17 cellular contexts compared by ENCODE assay signal in the genomic region with DNA sequence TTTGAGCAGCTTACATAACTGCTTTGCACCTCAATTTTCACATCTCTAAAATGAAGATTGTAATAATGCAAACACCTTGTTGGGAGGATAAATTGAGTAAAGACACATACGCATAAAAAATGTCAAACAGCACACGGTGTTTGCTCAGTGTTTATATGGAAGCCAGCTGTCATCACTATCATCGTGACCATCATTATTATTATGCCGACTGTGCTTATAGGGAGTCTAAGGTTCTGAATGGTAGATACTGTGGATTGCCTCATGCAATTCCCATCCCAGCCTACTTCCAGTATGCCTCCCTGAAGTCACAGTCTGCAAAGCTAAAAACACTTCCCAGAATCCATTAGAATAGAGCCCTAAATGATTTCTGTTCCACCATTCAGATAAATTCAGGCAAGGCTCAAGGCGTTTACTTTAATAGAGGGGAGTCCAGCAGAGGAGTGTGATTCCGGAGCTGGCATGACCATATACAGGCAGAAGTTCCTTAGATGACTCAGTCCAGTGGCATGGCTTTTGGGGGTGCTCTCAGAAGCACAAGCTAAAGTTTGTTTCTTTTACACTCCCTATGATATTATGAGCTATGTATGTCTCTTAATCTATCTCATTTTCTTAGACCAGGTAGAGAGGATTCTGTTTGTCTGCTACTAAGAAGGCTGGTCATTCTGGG.
DNase-seq lines count a peak whose midpoint lies in the region; ATAC-seq, FAIRE-seq and TF ChIP-seq lines count a peak whose summit lies in the region.
"Had no signal": no experiment of that assay in that cellular context is flagged by ENCODE, and none has a peak within 500 bp of the region (broad histone marks: within the 10 kb centered on the region; RNA-seq: fewer than 3 reads in every experiment).

No MANE protein-coding gene starts in this region.

- no peaks in the 10 kb centered on the region for H3K36me3 Mint-ChIP-seq in astrocyte (ENCODE audit: low read depth, unreplicated experiment)
- no peaks in the 10 kb centered on the region for H3K36me3 Mint-ChIP-seq in stimulated activated naive B cell treated with anti-CD40 and anti-IgM and Interleukin-4, amounts not matched to agents 10 μg/mL and 1 μg/mL and 100 μg/mL, for 72 hours

- H3K4me1 Mint-ChIP-seq in astrocyte (ENCODE audit: low read depth, unreplicated experiment): peaks cover 4% of the 10 kb centered on the region
- no peaks in the 10 kb centered on the region for H3K4me1 Mint-ChIP-seq in stimulated activated naive B cell treated with anti-CD40 and anti-IgM and Interleukin-4, amounts not matched to agents 10 μg/mL and 1 μg/mL and 100 μg/mL, for 72 hours

- no peaks in the 10 kb centered on the region for H3K9me3 Mint-ChIP-seq in astrocyte (ENCODE audit: unreplicated experiment)
- H3K9me3 Mint-ChIP-seq in stimulated activated naive B cell treated with anti-CD40 and anti-IgM and Interleukin-4, amounts not matched to agents 10 μg/mL and 1 μg/mL and 100 μg/mL, for 72 hours: no peaks in the 10 kb centered on the region

- no peak overlapping the region for H2AFZ ChIP-seq in astrocyte (ENCODE audit: low read depth, low read length)

- H3K9ac ChIP-seq in astrocyte (ENCODE audit: low read length): no peak overlapping the region

- no peak overlapping the region for H3K4me3 ChIP-seq in HFF-Myc (replicated peaks; ENCODE audit: low read depth, low read length)
- H3K4me3 ChIP-seq in astrocyte (ENCODE audit: insufficient read depth, low read depth, low read length): no peak overlapping the region
- H3K4me3 ChIP-seq: adrenal gland, pancreas, upper lobe of right lung had no signal

- H3K27ac Mint-ChIP-seq in astrocyte (ENCODE audit: unreplicated experiment): peak overlapping the region; percentile 27
- no peak overlapping the region for H3K27ac Mint-ChIP-seq in stimulated activated naive B cell treated with anti-CD40 and anti-IgM and Interleukin-4, amounts not matched to agents 10 μg/mL and 1 μg/mL and 100 μg/mL, for 72 hours

- no peaks in the 10 kb centered on the region for H4K20me1 ChIP-seq in astrocyte (ENCODE audit: insufficient read depth, low read length)

- H3K4me2 ChIP-seq in astrocyte (ENCODE audit: low read length): peak overlapping the region; percentile 40

- H3K4me1 ChIP-seq in astrocyte (ENCODE audit: insufficient read depth, low read length): no peaks in the 10 kb centered on the region
- H3K4me1 ChIP-seq: adrenal gland, upper lobe of right lung had no signal

- no peak for ATAC-seq in GM21529 (IDR thresholded peaks at IDR 0.05; ENCODE audit: unreplicated experiment)
- ATAC-seq in stimulated activated naive B cell treated with anti-CD40 and anti-IgM and Interleukin-4, amounts not matched to agents 10 μg/mL and 1 μg/mL and 100 μg/mL, for 72 hours (replicated peaks): no peak
- no peak for ATAC-seq in HG02981 (IDR thresholded peaks at IDR 0.05; ENCODE audit: unreplicated experiment)
- ATAC-seq: pancreas, upper lobe of right lung had no signal

- no peak overlapping the region for H3K27ac ChIP-seq in astrocyte (ENCODE audit: low read depth, low read length)
- H3K27ac ChIP-seq: adrenal gland, HL-60, pancreas, upper lobe of right lung had no signal

- in situ Hi-C loops in ACHN (cut with HindIII; ENCODE audit: low pct_ligation_motif_present, low pct_unique_long_range_greater_than_20kb, low sequenced_read_pairs): no loop called here

- H3K27me3 ChIP-seq in astrocyte (ENCODE audit: insufficient read depth, low read length): no peaks in the 10 kb centered on the region
- H3K27me3 ChIP-seq: adrenal gland, pancreas, upper lobe of right lung had no signal

- no peaks in the 10 kb centered on the region for H3K36me3 ChIP-seq in astrocyte (ENCODE audit: insufficient read depth, low read length)
- H3K36me3 ChIP-seq: adrenal gland, pancreas, upper lobe of right lung had no signal

- H3K9me3 ChIP-seq in astrocyte (ENCODE audit: insufficient read depth, low read depth, low read length): no peaks in the 10 kb centered on the region
- H3K9me3 ChIP-seq: adrenal gland, pancreas, upper lobe of right lung had no signal

- DNase-seq in ACHN (peak; percentile 1), HFF-Myc (ENCODE audit: extremely low read depth, low read depth) (peak; percentile 32), astrocyte (ENCODE audit: low read depth) (peak; percentile 74), glomerular visceral epithelial cell (ENCODE audit: extremely low spot score) (peak; percentile 14), superior temporal gyrus (ENCODE audit: extremely low spot score) (no peak)
- DNase-seq in stimulated activated naive B cell treated with anti-CD40 and anti-IgM and Interleukin-4, amounts not matched to agents 10 μg/mL and 1 μg/mL and 100 μg/mL, for 72 hours: no peak
- DNase-seq: adrenal gland, AML-193, DND-41, GOT3, NCI-H524, pancreas, upper lobe of right lung had no signal

- FAIRE-seq in astrocyte (lab: Jason Lieb, UNC): peak; percentile 95
- FAIRE-seq: endometrium, pancreas had no signal

- no peaks in the 10 kb centered on the region for H3K27me3 Mint-ChIP-seq in astrocyte (ENCODE audit: low read depth, unreplicated experiment)
- peaks cover 0 to 7% of the 10 kb centered on the region in 2 donors for H3K27me3 Mint-ChIP-seq in stimulated activated naive B cell treated with anti-CD40 and anti-IgM and Interleukin-4, amounts not matched to agents 10 μg/mL and 1 μg/mL and 100 μg/mL, for 72 hours

- no peak overlapping the region for H3K4me3 Mint-ChIP-seq in astrocyte (ENCODE audit: unreplicated experiment)
- no peak overlapping the region for H3K4me3 Mint-ChIP-seq in stimulated activated naive B cell treated with anti-CD40 and anti-IgM and Interleukin-4, amounts not matched to agents 10 μg/mL and 1 μg/mL and 100 μg/mL, for 72 hours

- no peaks in the 10 kb centered on the region for H3K79me2 ChIP-seq in astrocyte (ENCODE audit: insufficient read depth, low read length)

- TF ChIP-seq CTCF in HFF-Myc (IDR thresholded peaks at IDR 0.05; ENCODE audit: low read depth, low read length, missing control alignments) (no peak), astrocyte (IDR thresholded peaks at IDR 0.05; ENCODE audit: insufficient read depth, low read depth, low read length) (no peak)

Comparison
In these comparisons a context has a peak if more than half of its experiments do, and no peak if none do; other contexts are left out.
1. DNase-seq: peak in ACHN (single experiment), HFF-Myc (single experiment), astrocyte (single experiment) and glomerular visceral epithelial cell (single experiment); none in superior temporal gyrus (single experiment) and stimulated activated naive B cell treated with anti-CD40 and anti-IgM and Interleukin-4, amounts not matched to agents 10 μg/mL and 1 μg/mL and 100 μg/mL, for 72 hours (single experiment).